In genomic region chr6:169380493-169380892, GRCh38 we compare ENCODE assay signal across 27 cellular contexts.
"Had no signal": no experiment of that assay in that cellular context is flagged by ENCODE, and none has a peak within 500 bp of the region (broad histone marks: within the 10 kb centered on the region; RNA-seq: fewer than 3 reads in every experiment).

No MANE protein-coding gene starts in this region.

- H3K27ac ChIP-seq: adrenal gland, body of pancreas, gastroesophageal sphincter had no signal

- H3K4me3 ChIP-seq: adrenal gland, body of pancreas, gastroesophageal sphincter had no signal

- H3K4me1 ChIP-seq: adrenal gland, body of pancreas, gastroesophageal sphincter had no signal

- H3K27me3 Mint-ChIP-seq: activated CD4-positive, alpha-beta memory T cell treated with anti-CD3 and anti-CD28 coated beads, Interleukin-2, amount 10 ng/mL, durations not matched to agents 7 days and 5 days; activated CD4-positive, alpha-beta T cell treated with anti-CD3 and anti-CD28 coated beads, Interleukin-2, amount 10 ng/mL, durations not matched to agents 7 days and 5 days had no signal

- FAIRE-seq: colon had no signal

- DNase-seq: activated CD4-positive, alpha-beta memory T cell treated with anti-CD3 and anti-CD28 coated beads, Interleukin-2, amount 10 ng/mL, durations not matched to agents 7 days and 5 days; activated CD4-positive, alpha-beta T cell treated with anti-CD3 and anti-CD28 coated beads for 1 hour; activated CD4-positive, alpha-beta T cell treated with anti-CD3 and anti-CD28 coated beads for 4 hours; activated CD4-positive, alpha-beta T cell treated with anti-CD3 and anti-CD28 coated beads, Interleukin-2, amount 10 ng/mL, durations not matched to agents 7 days and 5 days; activated CD4-positive, alpha-beta T cell treated with anti-CD3 and anti-CD28 coated beads, Interleukin-2, amount 50 U/mL, for 4 hours; activated CD4-positive, CD25-positive, alpha-beta regulatory T cell; activated effector memory CD4-positive, alpha-beta T cell treated with anti-CD3 and anti-CD28 coated beads, Interleukin-2, amount 50 U/mL, for 16 hours; activated naive CD4-positive, alpha-beta T cell treated with anti-CD3 and anti-CD28 coated beads for 36 hours; activated naive CD8-positive, alpha-beta T cell treated with anti-CD3 and anti-CD28 coated beads for 36 hours; activated naive CD8-positive, alpha-beta T cell treated with anti-CD3 and anti-CD28 coated beads, Interleukin-2, amount 50 U/mL, for 24 hours; activated T-cell treated with anti-CD3 and anti-CD28 coated beads, Interleukin-2, amount 50 U/mL, for 1 hour; activated T-cell treated with anti-CD3 and anti-CD28 coated beads, Interleukin-2, amount 50 U/mL, for 48 hours; adrenal gland; amygdala; aorta; body of pancreas; caudate nucleus; effector CD8-positive, alpha-beta T cell; endodermal cell; foreskin melanocyte; T-helper 2 cell had no signal

- H3K4me1 Mint-ChIP-seq: activated CD4-positive, alpha-beta memory T cell treated with anti-CD3 and anti-CD28 coated beads, Interleukin-2, amount 10 ng/mL, durations not matched to agents 7 days and 5 days; activated CD4-positive, alpha-beta T cell treated with anti-CD3 and anti-CD28 coated beads, Interleukin-2, amount 10 ng/mL, durations not matched to agents 7 days and 5 days; activated naive CD4-positive, alpha-beta T cell treated with anti-CD3 and anti-CD28 coated beads, Interleukin-2, amount 50 U/mL, for 24 hours; activated naive CD8-positive, alpha-beta T cell treated with anti-CD3 and anti-CD28 coated beads for 36 hours; activated naive CD8-positive, alpha-beta T cell treated with anti-CD3 and anti-CD28 coated beads, Interleukin-2, amount 50 U/mL, for 24 hours; endodermal cell had no signal

- ATAC-seq: activated naive CD8-positive, alpha-beta T cell treated with anti-CD3 and anti-CD28 coated beads, Interleukin-2, amount 50 U/mL, for 24 hours; body of pancreas; esophagus mucosa; gastroesophageal sphincter had no signal

- H3K4me3 Mint-ChIP-seq: activated CD4-positive, alpha-beta memory T cell treated with anti-CD3 and anti-CD28 coated beads, Interleukin-2, amount 10 ng/mL, durations not matched to agents 7 days and 5 days; activated CD4-positive, alpha-beta T cell treated with anti-CD3 and anti-CD28 coated beads, Interleukin-2, amount 10 ng/mL, durations not matched to agents 7 days and 5 days; activated naive CD4-positive, alpha-beta T cell treated with anti-CD3 and anti-CD28 coated beads for 36 hours; activated naive CD4-positive, alpha-beta T cell treated with anti-CD3 and anti-CD28 coated beads, Interleukin-2, amount 50 U/mL, for 24 hours; activated naive CD8-positive, alpha-beta T cell treated with anti-CD3 and anti-CD28 coated beads for 36 hours; activated naive CD8-positive, alpha-beta T cell treated with anti-CD3 and anti-CD28 coated beads, Interleukin-2, amount 50 U/mL, for 24 hours; activated T-helper 1 cell treated with anti-CD3 and anti-CD28 coated beads, Interleukin-12 subunit alpha, Interleukin-12 subunit beta, Interleukin-2, Interleukin-4 antibody, amounts not matched to agents 30 ng/mL and 10 ng/mL and 1 ng/mL, durations not matched to agents 14 hours and 24 hours and 36 hours; endodermal cell had no signal

- H3K36me3 ChIP-seq: adrenal gland, gastroesophageal sphincter had no signal

- H3K9me3 ChIP-seq: body of pancreas had no signal

- H3K27ac Mint-ChIP-seq: activated CD4-positive, alpha-beta memory T cell treated with anti-CD3 and anti-CD28 coated beads, Interleukin-2, amount 10 ng/mL, durations not matched to agents 7 days and 5 days; activated CD4-positive, alpha-beta T cell treated with anti-CD3 and anti-CD28 coated beads, Interleukin-2, amount 10 ng/mL, durations not matched to agents 7 days and 5 days; activated naive CD4-positive, alpha-beta T cell treated with anti-CD3 and anti-CD28 coated beads for 36 hours; activated naive CD4-positive, alpha-beta T cell treated with anti-CD3 and anti-CD28 coated beads, Interleukin-2, amount 50 U/mL, for 24 hours; activated naive CD8-positive, alpha-beta T cell treated with anti-CD3 and anti-CD28 coated beads for 36 hours; activated naive CD8-positive, alpha-beta T cell treated with anti-CD3 and anti-CD28 coated beads, Interleukin-2, amount 50 U/mL, for 24 hours; activated T-helper 1 cell treated with anti-CD3 and anti-CD28 coated beads, Interleukin-12 subunit alpha, Interleukin-12 subunit beta, Interleukin-2, Interleukin-4 antibody, amounts not matched to agents 30 ng/mL and 10 ng/mL and 1 ng/mL, durations not matched to agents 14 hours and 24 hours and 36 hours; activated T-helper 2 cell treated with anti-CD3 and anti-CD28 coated beads, Interferon-gamma antibody, Interleukin-2, Interleukin-4, amounts not matched to agents 10 μg/mL and 5 μg/mL and 100 μg/mL, durations not matched to agents 14 hours and 24 hours and 36 hours; endodermal cell had no signal

- H3K27me3 ChIP-seq: adrenal gland, body of pancreas, gastroesophageal sphincter had no signal
